ENCODE assay signal across 1 cellular context in the genomic region with DNA sequence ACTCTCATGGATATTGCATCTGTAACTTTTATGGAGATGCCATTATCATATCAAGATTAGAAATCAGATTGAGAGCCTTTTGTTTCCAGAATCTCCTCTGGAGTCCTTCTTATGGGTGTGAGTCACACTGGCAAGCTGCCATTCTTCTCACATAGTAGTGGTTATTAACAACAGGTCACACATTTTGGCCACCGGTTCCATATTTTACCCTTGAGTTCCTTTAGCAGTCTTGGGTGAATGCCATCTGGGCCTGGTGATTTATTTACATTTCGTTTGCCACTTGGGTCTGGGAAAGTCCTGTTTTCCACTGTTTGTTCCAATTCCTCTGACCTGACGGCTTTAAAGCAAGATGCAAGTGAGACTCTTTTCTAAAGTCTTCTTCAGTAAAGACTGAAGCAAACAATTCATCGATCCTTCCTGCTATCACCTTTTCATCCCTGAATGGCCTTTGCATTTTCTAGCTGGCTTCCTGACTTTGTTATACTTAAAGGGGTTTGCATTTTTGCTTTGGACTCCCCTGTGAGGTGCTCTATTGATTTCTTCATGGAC.
TF ChIP-seq lines count a peak whose summit lies in the region.

No MANE protein-coding gene starts in this region.

TF ChIP-seq in SK-N-SH, 30 proteins besides CTCF, POLR2A, EP300 and RAD21 (continued from another document):
- TF ChIP-seq, protein P1, sequence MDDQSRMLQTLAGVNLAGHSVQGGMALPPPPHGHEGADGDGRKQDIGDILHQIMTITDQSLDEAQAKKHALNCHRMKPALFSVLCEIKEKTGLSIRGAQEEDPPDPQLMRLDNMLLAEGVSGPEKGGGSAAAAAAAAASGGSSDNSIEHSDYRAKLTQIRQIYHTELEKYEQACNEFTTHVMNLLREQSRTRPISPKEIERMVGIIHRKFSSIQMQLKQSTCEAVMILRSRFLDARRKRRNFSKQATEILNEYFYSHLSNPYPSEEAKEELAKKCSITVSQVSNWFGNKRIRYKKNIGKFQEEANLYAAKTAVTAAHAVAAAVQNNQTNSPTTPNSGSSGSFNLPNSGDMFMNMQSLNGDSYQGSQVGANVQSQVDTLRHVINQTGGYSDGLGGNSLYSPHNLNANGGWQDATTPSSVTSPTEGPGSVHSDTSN (IDR thresholded peaks at IDR 0.05): peak; percentile 74
- TF ChIP-seq POLR2AphosphoS5 (IDR thresholded peaks at IDR 0.05; ENCODE audit: low read depth, low read length): no peak
- TF ChIP-seq FOXM1 (IDR thresholded peaks at IDR 0.05; ENCODE audit: low read depth): 0 out of 2 replicates have a peak, but pooled peaks have one; percentile 31
- no peak for TF ChIP-seq FOXJ3 (CRISPR knock-in tag; IDR thresholded peaks at IDR 0.05)
- no peak for TF ChIP-seq GABPA (IDR thresholded peaks at IDR 0.05; ENCODE audit: low read depth)
- peak; percentile 79 for TF ChIP-seq JUND (IDR thresholded peaks at IDR 0.05)
- no peak for TF ChIP-seq MEF2A (IDR thresholded peaks at IDR 0.05; ENCODE audit: borderline replicate concordance, low read depth)
- no peak for TF ChIP-seq RFX5 (IDR thresholded peaks at IDR 0.05; ENCODE audit: low read length)
- TF ChIP-seq, protein P2, sequence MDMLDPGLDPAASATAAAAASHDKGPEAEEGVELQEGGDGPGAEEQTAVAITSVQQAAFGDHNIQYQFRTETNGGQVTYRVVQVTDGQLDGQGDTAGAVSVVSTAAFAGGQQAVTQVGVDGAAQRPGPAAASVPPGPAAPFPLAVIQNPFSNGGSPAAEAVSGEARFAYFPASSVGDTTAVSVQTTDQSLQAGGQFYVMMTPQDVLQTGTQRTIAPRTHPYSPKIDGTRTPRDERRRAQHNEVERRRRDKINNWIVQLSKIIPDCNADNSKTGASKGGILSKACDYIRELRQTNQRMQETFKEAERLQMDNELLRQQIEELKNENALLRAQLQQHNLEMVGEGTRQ (IDR thresholded peaks at IDR 0.05; ENCODE audit: borderline replicate concordance, low read depth, low read length): no peak
- TF ChIP-seq ELF1 (IDR thresholded peaks at IDR 0.05): no peak
- 0 out of 2 replicates have a peak, but pooled peaks have one; percentile 27 for TF ChIP-seq ZBTB33 (IDR thresholded peaks at IDR 0.05; ENCODE audit: borderline replicate concordance, low read depth)
